Comparison of ENCODE assay signal across 1 cellular context in genomic region chr1:19684677-19685076, GRCh38.
A peak's percentile ranks its signal among the peaks of the same experiment; 100 is the strongest.
TF ChIP-seq lines count a peak whose summit lies in the region.

No MANE protein-coding gene starts in this region.

TF ChIP-seq in K562, 482 proteins besides CTCF, POLR2A, EP300 and RAD21 (continued from another document):
- TF ChIP-seq RBM25 (IDR thresholded peaks at IDR 0.05; ENCODE audit: low read depth, low read length, severe bottlenecking) = peak; percentile 82
